ENCODE assay signal across 17 cellular contexts in the genomic region with DNA sequence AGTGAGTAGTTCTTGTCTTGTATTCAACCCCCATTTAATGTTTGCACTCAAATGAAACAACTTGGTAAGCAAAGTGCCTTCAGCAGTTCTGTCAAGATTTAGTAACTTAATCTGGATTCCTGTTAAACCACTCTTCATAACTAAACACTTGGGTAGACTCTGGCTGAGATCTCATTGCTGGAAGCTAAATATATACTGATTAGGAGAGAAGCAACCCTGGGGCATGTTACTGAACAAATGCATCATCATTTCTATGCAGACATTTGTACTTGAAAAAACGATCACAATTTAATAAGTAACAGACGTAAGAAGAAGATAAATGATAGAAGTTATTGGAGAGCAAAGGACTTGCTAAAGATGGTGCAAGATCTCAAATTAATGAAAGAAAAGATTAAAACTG.
"Had no signal": no experiment of that assay in that cellular context is flagged by ENCODE, and none has a peak within 500 bp of the region (broad histone marks: within the 10 kb centered on the region; RNA-seq: fewer than 3 reads in every experiment).

No MANE protein-coding gene starts in this region.

- H3K4me3 ChIP-seq: esophagus squamous epithelium, gastroesophageal sphincter, left ventricle myocardium inferior, lower lobe of right lung, right atrium auricular region, sigmoid colon, skin epidermis had no signal

- H3K27ac ChIP-seq: esophagus squamous epithelium, gastroesophageal sphincter, left ventricle myocardium inferior, lower lobe of right lung, neutrophil, right atrium auricular region, sigmoid colon, skin epidermis had no signal

- H3K9me3 ChIP-seq: esophagus squamous epithelium, gastroesophageal sphincter, left ventricle myocardium inferior, lower lobe of right lung, neutrophil, right atrium auricular region, sigmoid colon had no signal

- H3K4me1 ChIP-seq: esophagus squamous epithelium, gastroesophageal sphincter, left ventricle myocardium inferior, lower lobe of right lung, right atrium auricular region, sigmoid colon had no signal

- H3K27me3 ChIP-seq: esophagus squamous epithelium, gastroesophageal sphincter, neutrophil, right atrium auricular region, sigmoid colon had no signal

- H3K36me3 ChIP-seq: esophagus squamous epithelium, gastroesophageal sphincter, left ventricle myocardium inferior, lower lobe of right lung, neutrophil, right atrium auricular region, sigmoid colon had no signal

- DNase-seq: dermis blood vessel endothelial cell; esophagus squamous epithelium; foreskin fibroblast; glutamatergic neuron; immature natural killer cell; left ventricle myocardium inferior; lower lobe of right lung; naive thymus-derived CD4-positive, alpha-beta T cell; posterior cingulate gyrus; sigmoid colon; stimulated activated CD4-positive, alpha-beta T cell treated with anti-CD3 and anti-CD28 coated beads, Interleukin-12 subunit alpha, Interleukin-12 subunit beta, amount 100 ng/mL, for 4 hours; stimulated activated naive CD4-positive, alpha-beta T cell treated with Interleukin-2 at 50 U/mL for 16 hours; trophoblast cell had no signal
